In genomic region chr3:141192345-141192744, GRCh38 we compare ENCODE assay signal across 1 cellular context.
TF ChIP-seq lines count a peak whose summit lies in the region.

No MANE protein-coding gene starts in this region.

TF ChIP-seq in neural cell, 6 proteins besides CTCF, POLR2A, EP300 and RAD21 (continued from another document):
- TF ChIP-seq SMC3 (conservative IDR thresholded peaks at IDR 0.05; ENCODE audit: poor library complexity) (peak; percentile 99), EZH2 (IDR thresholded peaks at IDR 0.05; ENCODE audit: borderline replicate concordance, insufficient read depth, low read length, poor library complexity, severe bottlenecking) (no peak), MXI1 (conservative IDR thresholded peaks at IDR 0.05; ENCODE audit: poor library complexity, severe bottlenecking) (peak; percentile 50)
